Comparison of ENCODE assay signal across 8 cellular contexts in the genomic region with DNA sequence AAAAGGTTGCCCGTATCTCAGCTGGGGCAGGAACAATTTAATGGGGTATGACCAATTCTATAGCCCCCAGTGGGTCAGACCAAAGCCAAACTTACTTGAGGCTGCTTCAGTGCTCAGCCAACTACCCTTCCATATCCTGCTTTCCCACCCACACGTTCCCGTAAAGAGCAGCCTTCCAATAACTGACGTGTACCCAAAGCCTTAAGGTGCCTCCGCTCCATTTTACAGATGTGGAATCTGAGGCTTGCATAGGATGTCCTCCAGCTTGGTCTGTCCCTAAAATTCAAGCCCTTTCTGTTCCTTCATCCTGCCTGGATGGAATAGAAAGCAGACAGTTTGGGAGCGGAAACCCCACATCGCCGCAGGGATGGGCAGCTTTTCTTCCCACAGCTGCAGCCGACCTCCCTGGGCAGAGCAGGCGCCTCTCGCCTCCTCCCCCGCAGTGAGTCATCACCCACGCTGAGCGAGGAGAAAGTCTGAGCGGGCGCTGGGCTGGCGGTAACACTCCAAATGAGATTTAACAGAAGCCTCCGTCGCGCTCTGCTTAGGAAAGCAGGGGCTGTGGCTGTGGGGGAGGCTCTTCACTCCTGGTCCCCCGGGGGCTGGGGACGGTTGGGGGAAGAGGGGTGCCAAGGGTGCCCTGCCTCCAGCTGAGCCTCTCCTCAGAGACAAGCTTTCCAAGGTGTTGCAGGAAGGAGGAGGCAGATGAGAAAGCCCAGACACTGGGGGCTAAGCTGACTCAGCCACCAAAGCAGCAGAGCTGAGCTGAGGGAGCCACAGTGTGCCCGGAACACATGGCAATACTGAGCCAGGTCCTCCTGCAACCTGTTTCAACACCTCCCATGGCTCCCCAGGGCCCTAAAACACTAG. TPM values are rescaled to one million over a fixed set of nuclear protein-coding genes. Genes with fewer than 3 reads are reported as not detected.
A peak's percentile ranks its signal among the peaks of the same experiment; 100 is the strongest.
DNase-seq lines count a peak whose midpoint lies in the region; ATAC-seq and TF ChIP-seq lines count a peak whose summit lies in the region.

No MANE protein-coding gene starts in this region.

- no peak for TF ChIP-seq EP300 in Ishikawa (IDR thresholded peaks at IDR 0.05; ENCODE audit: borderline replicate concordance)

- TF ChIP-seq CTCF in CD4-positive, alpha-beta T cell (IDR thresholded peaks at IDR 0.05): no peak
- TF ChIP-seq CTCF in lower leg skin (IDR thresholded peaks at IDR 0.05) (no peak), OCI-LY7 (conservative IDR thresholded peaks at IDR 0.05; ENCODE audit: low read length) (no peak)

- 5 to 10% methylated on average over 23 of the region's 23 CpGs for WGBS in lower leg skin, 2 donors

- no peaks in the 10 kb centered on the region for H3K9me3 ChIP-seq in CD4-positive, alpha-beta T cell (ENCODE audit: control insufficient read depth, low read length)
- no peaks in the 10 kb centered on the region for H3K9me3 ChIP-seq in OCI-LY7 (ENCODE audit: low read length)

- CTCF ChIA-PET in CD4-positive, alpha-beta T cell (lab: Charles Lee): no interaction called here
- CTCF ChIA-PET in OCI-LY7 (lab: Charles Lee; ENCODE audit: unreplicated experiment): no interaction called here

- no peaks in the 10 kb centered on the region for H3K27me3 Mint-ChIP-seq in CD4-positive, alpha-beta T cell
- peaks cover 16% of the 10 kb centered on the region for H3K27me3 Mint-ChIP-seq in dendritic cell treated with granulocyte-macrophage colony-stimulating factor and Interleukin-4, amounts not matched to agents 40 ng/mL and 50 ng/mL, for 4 days

- H3K4me1 ChIP-seq in OCI-LY7 (ENCODE audit: insufficient read depth, low read length, poor library complexity, severe bottlenecking): no peaks in the 10 kb centered on the region

- H3K4me1 Mint-ChIP-seq in CD4-positive, alpha-beta T cell (ENCODE audit: low read depth): peaks cover 14% of the 10 kb centered on the region
- peaks cover 51% of the 10 kb centered on the region for H3K4me1 Mint-ChIP-seq in dendritic cell treated with granulocyte-macrophage colony-stimulating factor and Interleukin-4, amounts not matched to agents 40 ng/mL and 50 ng/mL, for 4 days (ENCODE audit: low read depth)

- H3K4me3 ChIP-seq in lower leg skin (ENCODE audit: low read depth, poor library complexity, severe bottlenecking): no peak overlapping the region
- H3K4me3 ChIP-seq in OCI-LY7 (ENCODE audit: low read depth, low read length, poor library complexity, severe bottlenecking): no peak overlapping the region

- no peak for TF ChIP-seq POLR2A in lower leg skin (IDR thresholded peaks at IDR 0.05)

- BruUV-seq in OCI-LY7 (replicated peaks; lab: Mats Ljungman, UMichigan): no TSS peak

- H3K79me2 ChIP-seq in OCI-LY7 (ENCODE audit: insufficient read depth, low read depth, low read length): no peaks in the 10 kb centered on the region

- H3K4me3 Mint-ChIP-seq in CD4-positive, alpha-beta T cell: peak overlapping the region; percentile 34
- H3K4me3 Mint-ChIP-seq in dendritic cell treated with granulocyte-macrophage colony-stimulating factor and Interleukin-4, amounts not matched to agents 40 ng/mL and 50 ng/mL, for 4 days: peak overlapping the region; percentile 72

- H4K20me1 ChIP-seq in OCI-LY7 (ENCODE audit: insufficient read depth, low read length): no peaks in the 10 kb centered on the region

- H3K27ac Mint-ChIP-seq in CD4-positive, alpha-beta T cell: no peak overlapping the region
- peak overlapping the region; percentile 79 for H3K27ac Mint-ChIP-seq in dendritic cell treated with granulocyte-macrophage colony-stimulating factor and Interleukin-4, amounts not matched to agents 40 ng/mL and 50 ng/mL, for 4 days

- H2AFZ ChIP-seq in OCI-LY7 (ENCODE audit: low read length): no peak overlapping the region

- no peak overlapping the region for H3K4me2 ChIP-seq in OCI-LY7 (ENCODE audit: low read length)

- H3K27me3 ChIP-seq in CD4-positive, alpha-beta T cell (ENCODE audit: control insufficient read depth, insufficient read depth, low read length): no peaks in the 10 kb centered on the region

- no peak for ATAC-seq in CD4-positive, alpha-beta T cell (ENCODE audit: poor library complexity)
- ATAC-seq in GM21515 (IDR thresholded peaks at IDR 0.05; ENCODE audit: unreplicated experiment): no peak

- peak in 4 of 10 experiments; percentile 6 to 47 (median 12) for DNase-seq in CD4-positive, alpha-beta T cell
- peak; percentile 88 for DNase-seq in activated CD4-positive, alpha-beta T cell treated with anti-CD3 and anti-CD28 coated beads for 48 hours
- DNase-seq in lower leg skin (ENCODE audit: low spot score in 2 of 2) (peak; percentile 48 to 91), OCI-LY7 (ENCODE audit: low spot score) (no peak)
- peak; percentile 70 to 78 for DNase-seq in stimulated activated CD4-positive, alpha-beta T cell treated with anti-CD3 and anti-CD28 coated beads, Interleukin-4, amount 100 ng/mL, for 4 hours

- intact Hi-C loops in CD4-positive, alpha-beta T cell (cut with DNase I, micrococcal nuclease): no loop called here
- intact Hi-C loops in dendritic cell treated with granulocyte-macrophage colony-stimulating factor and Interleukin-4, amounts not matched to agents 40 ng/mL and 50 ng/mL, for 4 days (cut with micrococcal nuclease): no loop called here
- intact Hi-C loops in lower leg skin (cut with DNase I; ENCODE audit: low total_unique reads): no loop called here
- intact Hi-C loops in OCI-LY7 (cut with micrococcal nuclease; ENCODE audit: unreplicated experiment): no loop called here

- no peak for TF ChIP-seq RAD21 in Ishikawa (IDR thresholded peaks at IDR 0.05; ENCODE audit: low read depth)

- no peaks in the 10 kb centered on the region for H3K36me3 ChIP-seq in OCI-LY7 (ENCODE audit: insufficient read depth, low read length)

- H3K36me3 Mint-ChIP-seq in CD4-positive, alpha-beta T cell (ENCODE audit: low read depth): no peaks in the 10 kb centered on the region
- no peaks in the 10 kb centered on the region for H3K36me3 Mint-ChIP-seq in dendritic cell treated with granulocyte-macrophage colony-stimulating factor and Interleukin-4, amounts not matched to agents 40 ng/mL and 50 ng/mL, for 4 days (ENCODE audit: low read depth)

- H3K9me3 Mint-ChIP-seq in CD4-positive, alpha-beta T cell: no peaks in the 10 kb centered on the region
- H3K9me3 Mint-ChIP-seq in dendritic cell treated with granulocyte-macrophage colony-stimulating factor and Interleukin-4, amounts not matched to agents 40 ng/mL and 50 ng/mL, for 4 days: peaks cover 3% of the 10 kb centered on the region

- H3K27ac ChIP-seq in CD4-positive, alpha-beta T cell (ENCODE audit: low read depth, low read length): no peak overlapping the region
- H3K27ac ChIP-seq in OCI-LY7 (ENCODE audit: low read depth, low read length, poor library complexity, severe bottlenecking): no peak overlapping the region

- H3K9me2 ChIP-seq in OCI-LY7 (ENCODE audit: insufficient read depth, low read length): no peaks in the 10 kb centered on the region

- POLR2A ChIA-PET in CD4-positive, alpha-beta T cell (lab: Charles Lee): no interaction called here
- POLR2A ChIA-PET in OCI-LY7 (lab: Charles Lee): no interaction called here

TF ChIP-seq in Ishikawa, 13 proteins besides CTCF, POLR2A, EP300 and RAD21:
- peak; percentile 89 for TF ChIP-seq EGR1 (IDR thresholded peaks at IDR 0.05)
- TF ChIP-seq, protein P1, sequence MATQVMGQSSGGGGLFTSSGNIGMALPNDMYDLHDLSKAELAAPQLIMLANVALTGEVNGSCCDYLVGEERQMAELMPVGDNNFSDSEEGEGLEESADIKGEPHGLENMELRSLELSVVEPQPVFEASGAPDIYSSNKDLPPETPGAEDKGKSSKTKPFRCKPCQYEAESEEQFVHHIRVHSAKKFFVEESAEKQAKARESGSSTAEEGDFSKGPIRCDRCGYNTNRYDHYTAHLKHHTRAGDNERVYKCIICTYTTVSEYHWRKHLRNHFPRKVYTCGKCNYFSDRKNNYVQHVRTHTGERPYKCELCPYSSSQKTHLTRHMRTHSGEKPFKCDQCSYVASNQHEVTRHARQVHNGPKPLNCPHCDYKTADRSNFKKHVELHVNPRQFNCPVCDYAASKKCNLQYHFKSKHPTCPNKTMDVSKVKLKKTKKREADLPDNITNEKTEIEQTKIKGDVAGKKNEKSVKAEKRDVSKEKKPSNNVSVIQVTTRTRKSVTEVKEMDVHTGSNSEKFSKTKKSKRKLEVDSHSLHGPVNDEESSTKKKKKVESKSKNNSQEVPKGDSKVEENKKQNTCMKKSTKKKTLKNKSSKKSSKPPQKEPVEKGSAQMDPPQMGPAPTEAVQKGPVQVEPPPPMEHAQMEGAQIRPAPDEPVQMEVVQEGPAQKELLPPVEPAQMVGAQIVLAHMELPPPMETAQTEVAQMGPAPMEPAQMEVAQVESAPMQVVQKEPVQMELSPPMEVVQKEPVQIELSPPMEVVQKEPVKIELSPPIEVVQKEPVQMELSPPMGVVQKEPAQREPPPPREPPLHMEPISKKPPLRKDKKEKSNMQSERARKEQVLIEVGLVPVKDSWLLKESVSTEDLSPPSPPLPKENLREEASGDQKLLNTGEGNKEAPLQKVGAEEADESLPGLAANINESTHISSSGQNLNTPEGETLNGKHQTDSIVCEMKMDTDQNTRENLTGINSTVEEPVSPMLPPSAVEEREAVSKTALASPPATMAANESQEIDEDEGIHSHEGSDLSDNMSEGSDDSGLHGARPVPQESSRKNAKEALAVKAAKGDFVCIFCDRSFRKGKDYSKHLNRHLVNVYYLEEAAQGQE (IDR thresholded peaks at IDR 0.05; ENCODE audit: low read depth): no peak
- TF ChIP-seq, protein P2, sequence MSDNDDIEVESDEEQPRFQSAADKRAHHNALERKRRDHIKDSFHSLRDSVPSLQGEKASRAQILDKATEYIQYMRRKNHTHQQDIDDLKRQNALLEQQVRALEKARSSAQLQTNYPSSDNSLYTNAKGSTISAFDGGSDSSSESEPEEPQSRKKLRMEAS (IDR thresholded peaks at IDR 0.05): peak; percentile 31; the same call in 1 of the 2 replicates

RNA-seq across cellular contexts. Expression of a gene that starts 57.8 kb away (rescaled TPM):
- not detected for total RNA-seq in CD4-positive, alpha-beta T cell
- 10 to 100 TPM in 2 of 4 donors, 1 to 10 TPM in 2; 6.4 to 19.8 (median 10.1) TPM for total RNA-seq in lower leg skin
- not detected in 2 replicates for total RNA-seq in OCI-LY7 (2014; rRNA removed; shearing (Covaris generic))
- not detected in 2 replicates for total RNA-seq in OCI-LY7 (2022)

Comparison
In these comparisons a context has a peak if more than half of its experiments do, and no peak if none do; other contexts are left out.
1. RNA of a gene that starts 57.8 kb away (total RNA-seq): 6.4 to 19.8 TPM in lower leg skin; not detected in CD4-positive, alpha-beta T cell and not detected in OCI-LY7; every median in the first group is over 4 times any median in the second.